ENCODE assay signal across 1 cellular context in genomic region chr1:223123238-223123976, GRCh38.
TF ChIP-seq lines count a peak whose summit lies in the region.

No MANE protein-coding gene starts in this region.

TF ChIP-seq in GM23338, 12 proteins besides CTCF, POLR2A, EP300 and RAD21 (continued from another document):
- TF ChIP-seq REST (IDR thresholded peaks at IDR 0.05; ENCODE audit: unreplicated experiment) = no peak
- TF ChIP-seq EZH2 (IDR thresholded peaks at IDR 0.05; ENCODE audit: low read depth, unreplicated experiment) = no peak
- no peak for TF ChIP-seq NANOG (IDR thresholded peaks at IDR 0.05; ENCODE audit: borderline replicate concordance)
